Comparison of ENCODE assay signal across 31 cellular contexts in genomic region chr2:239307221-239307569, GRCh38.
DNase-seq lines count a peak whose midpoint lies in the region; ATAC-seq and TF ChIP-seq lines count a peak whose summit lies in the region.
"Had no signal": no experiment of that assay in that cellular context is flagged by ENCODE, and none has a peak within 500 bp of the region (broad histone marks: within the 10 kb centered on the region; RNA-seq: fewer than 3 reads in every experiment).

No MANE protein-coding gene starts in this region.

- no peak for TF ChIP-seq EP300 in gastroesophageal sphincter (IDR thresholded peaks at IDR 0.05)
- no peak for TF ChIP-seq EP300 in upper lobe of left lung (IDR thresholded peaks at IDR 0.05)

- H3K9me3 Mint-ChIP-seq in activated CD8-positive, alpha-beta T cell treated with anti-CD3 and anti-CD28 coated beads, Interleukin-2, amount 10 ng/mL, durations not matched to agents 7 days and 5 days (ENCODE audit: insufficient read depth): no peaks in the 10 kb centered on the region
- H3K9me3 Mint-ChIP-seq: naive thymus-derived CD8-positive, alpha-beta T cell; T-helper 1 cell treated with Interleukin-12 subunit alpha and Interleukin-12 subunit beta and Interleukin-4 antibody, amounts not matched to agents 30 μg/mL and 1 μg/mL, for 36 hours had no signal

- no peak for ATAC-seq in RWPE2 (ENCODE audit: low read depth)
- ATAC-seq in gastroesophageal sphincter: no peak
- no peak for ATAC-seq in upper lobe of left lung (ENCODE audit: low FRiP score in 2 of 2)
- no peak for ATAC-seq in GM18520 (IDR thresholded peaks at IDR 0.05; ENCODE audit: unreplicated experiment)
- ATAC-seq in activated CD8-positive, alpha-beta T cell treated with anti-CD3 and anti-CD28 coated beads, Interleukin-2, amount 10 ng/mL, durations not matched to agents 7 days and 5 days: no peak
- no peak for ATAC-seq in GM18870 (IDR thresholded peaks at IDR 0.05; ENCODE audit: unreplicated experiment)
- ATAC-seq: naive thymus-derived CD8-positive, alpha-beta T cell; Right ventricle myocardium inferior; SK-N-SH treated with all-trans-retinoic acid at 6 μM for 48 hours had no signal

- no peak overlapping the region for H3K4me3 Mint-ChIP-seq in activated CD8-positive, alpha-beta T cell treated with anti-CD3 and anti-CD28 coated beads, Interleukin-2, amount 10 ng/mL, durations not matched to agents 7 days and 5 days
- H3K4me3 Mint-ChIP-seq: naive thymus-derived CD8-positive, alpha-beta T cell; T-helper 1 cell treated with Interleukin-12 subunit alpha and Interleukin-12 subunit beta and Interleukin-4 antibody, amounts not matched to agents 30 μg/mL and 1 μg/mL, for 36 hours had no signal

- TF ChIP-seq POLR2A in gastroesophageal sphincter (IDR thresholded peaks at IDR 0.05) (no peak), upper lobe of left lung (IDR thresholded peaks at IDR 0.05) (no peak)

- no peaks in the 10 kb centered on the region for H3K27me3 ChIP-seq in RWPE2 (ENCODE audit: insufficient read depth, poor library complexity, severe bottlenecking)
- H3K27me3 ChIP-seq in gastroesophageal sphincter: no peaks in the 10 kb centered on the region
- no peaks in the 10 kb centered on the region for H3K27me3 ChIP-seq in rectal smooth muscle tissue (ENCODE audit: control insufficient read depth, insufficient read depth, low read length)
- H3K27me3 ChIP-seq in upper lobe of left lung: no peaks in the 10 kb centered on the region
- H3K27me3 ChIP-seq: brain microvascular endothelial cell, MG63 had no signal

- POLR2A ChIA-PET in activated CD8-positive, alpha-beta T cell treated with anti-CD3 and anti-CD28 coated beads, Interleukin-2, amount 10 ng/mL, durations not matched to agents 7 days and 5 days (lab: Charles Lee): no interaction called here

- CTCF ChIA-PET in activated CD8-positive, alpha-beta T cell treated with anti-CD3 and anti-CD28 coated beads, Interleukin-2, amount 10 ng/mL, durations not matched to agents 7 days and 5 days (lab: Charles Lee): interaction anchor here (1.1 to 1.6 kb wide), 2 partner anchors 12 to 40 kb away, joined by 3 to 6 read pairs; no protein-coding TSS in a partner anchor

- peaks cover 24% of the 10 kb centered on the region for H3K4me1 Mint-ChIP-seq in activated CD8-positive, alpha-beta T cell treated with anti-CD3 and anti-CD28 coated beads, Interleukin-2, amount 10 ng/mL, durations not matched to agents 7 days and 5 days (ENCODE audit: low read depth)

- no peak overlapping the region for H3K9ac ChIP-seq in rectal smooth muscle tissue (ENCODE audit: low read length)

- no peaks in the 10 kb centered on the region for H3K36me3 Mint-ChIP-seq in activated CD8-positive, alpha-beta T cell treated with anti-CD3 and anti-CD28 coated beads, Interleukin-2, amount 10 ng/mL, durations not matched to agents 7 days and 5 days (ENCODE audit: low read depth)

- no peaks in the 10 kb centered on the region for H3K36me3 ChIP-seq in RWPE2 (ENCODE audit: low read depth)
- H3K36me3 ChIP-seq in gastroesophageal sphincter: no peaks in the 10 kb centered on the region
- no peaks in the 10 kb centered on the region for H3K36me3 ChIP-seq in rectal smooth muscle tissue (ENCODE audit: control insufficient read depth, insufficient read depth, low read length)
- H3K36me3 ChIP-seq in upper lobe of left lung: no peaks in the 10 kb centered on the region
- H3K36me3 ChIP-seq: brain microvascular endothelial cell, HAP-1, MG63, thoracic aorta had no signal

- 100% methylated on average over 1 of the region's 8 CpGs; no CpG with 5 or more reads in 1 of the 2 donors for WGBS in gastroesophageal sphincter (ENCODE audit: low coverage in 1 of 2), 2 donors
- WGBS in upper lobe of left lung, 2 donors: 97 to 100% methylated on average over 1 to 7 of the region's 8 CpGs

- H3K4me3 ChIP-seq in RWPE2 (ENCODE audit: severe bottlenecking) (no peak overlapping the region), gastroesophageal sphincter (peak overlapping the region in 1 of 2 donors; percentile 55), rectal smooth muscle tissue (ENCODE audit: low read length) (peak overlapping the region; percentile 73), upper lobe of left lung (no peak overlapping the region)
- H3K4me3 ChIP-seq: HAP-1, MG63, PC-9, thoracic aorta had no signal

- H3K27ac ChIP-seq in RWPE2 (ENCODE audit: poor library complexity, severe bottlenecking) (no peak overlapping the region), gastroesophageal sphincter (peak overlapping the region; percentile 86 to 94 (median 92)), rectal smooth muscle tissue (ENCODE audit: low read depth, low read length) (peak overlapping the region; percentile 95), upper lobe of left lung (no peak overlapping the region)
- H3K27ac ChIP-seq: brain microvascular endothelial cell, C4-2B, PC-9, thoracic aorta had no signal

- H3K27ac Mint-ChIP-seq in activated CD8-positive, alpha-beta T cell treated with anti-CD3 and anti-CD28 coated beads, Interleukin-2, amount 10 ng/mL, durations not matched to agents 7 days and 5 days: no peak overlapping the region
- H3K27ac Mint-ChIP-seq: T-helper 1 cell treated with Interleukin-12 subunit alpha and Interleukin-12 subunit beta and Interleukin-4 antibody, amounts not matched to agents 30 μg/mL and 1 μg/mL, for 36 hours had no signal

- no peaks in the 10 kb centered on the region for H3K4me1 ChIP-seq in RWPE2 (ENCODE audit: insufficient read depth, poor library complexity, severe bottlenecking)
- peaks cover 4 to 98% (median 66%) of the 10 kb centered on the region in 3 donors for H3K4me1 ChIP-seq in gastroesophageal sphincter
- H3K4me1 ChIP-seq in rectal smooth muscle tissue (ENCODE audit: control insufficient read depth, insufficient read depth, low read length): peaks cover 66% of the 10 kb centered on the region
- peaks cover 18 to 31% (median 31%) of the 10 kb centered on the region in 4 donors for H3K4me1 ChIP-seq in upper lobe of left lung
- H3K4me1 ChIP-seq: HAP-1 had no signal

- H3K9me3 ChIP-seq in RWPE2 (ENCODE audit: severe bottlenecking) (no peaks in the 10 kb centered on the region), gastroesophageal sphincter (no peaks in the 10 kb centered on the region), upper lobe of left lung (no peaks in the 10 kb centered on the region)
- H3K9me3 ChIP-seq: Caco-2, HAP-1, MG63, thoracic aorta had no signal

- TF ChIP-seq CTCF in RWPE2 (IDR thresholded peaks at IDR 0.05; ENCODE audit: poor library complexity, severe bottlenecking) (no peak), gastroesophageal sphincter (IDR thresholded peaks at IDR 0.05) (no peak), upper lobe of left lung (IDR thresholded peaks at IDR 0.05) (no peak)

- no peaks in the 10 kb centered on the region for H3K27me3 Mint-ChIP-seq in activated CD8-positive, alpha-beta T cell treated with anti-CD3 and anti-CD28 coated beads, Interleukin-2, amount 10 ng/mL, durations not matched to agents 7 days and 5 days (ENCODE audit: low read depth)
- H3K27me3 Mint-ChIP-seq: naive thymus-derived CD8-positive, alpha-beta T cell had no signal

- peak; percentile 11 for DNase-seq in RWPE2 (ENCODE audit: low spot score)
- peak; percentile 12 to 44 for DNase-seq in upper lobe of left lung
- DNase-seq in activated CD8-positive, alpha-beta T cell treated with anti-CD3 and anti-CD28 coated beads, Interleukin-2, amount 10 ng/mL, durations not matched to agents 7 days and 5 days: no peak
- DNase-seq: activated CD4-positive, alpha-beta T cell treated with anti-CD3 and anti-CD28 coated beads, Interleukin-2, amount 50 U/mL, for 48 hours; activated naive CD4-positive, alpha-beta T cell treated with anti-CD3 and anti-CD28 coated beads, Interleukin-2, amount 50 U/mL, for 16 hours; amygdala; brain microvascular endothelial cell; Caco-2; cerebellar nuclear complex; DMS53; KBM-7; MG63; midbrain; NCI-H1105 treated with DMSO at 0.1 percent for 48 hours; NCI-H2029; NCI-H2227 treated with DMSO at 0.1 percent for 48 hours; NCI-H69; nucleus accumbens; PC-9; stimulated activated naive CD4-positive, alpha-beta T cell had no signal

Comparison
In these comparisons a context has a peak if more than half of its experiments do, and no peak if none do; other contexts are left out.
1. H3K27ac ChIP-seq: peak in gastroesophageal sphincter (4 of 4) and rectal smooth muscle tissue (single experiment); none in RWPE2 (single experiment) and upper lobe of left lung (0 of 4).